11 cellular contexts compared by ENCODE assay signal in genomic region chr4:155582971-155583437, GRCh38.
DNase-seq lines count a peak whose midpoint lies in the region; ATAC-seq and TF ChIP-seq lines count a peak whose summit lies in the region.
"Had no signal": no experiment of that assay in that cellular context is flagged by ENCODE, and none has a peak within 500 bp of the region (broad histone marks: within the 10 kb centered on the region; RNA-seq: fewer than 3 reads in every experiment).

No MANE protein-coding gene starts in this region.

- no peak for TF ChIP-seq CTCF in CD8-positive, alpha-beta T cell (IDR thresholded peaks at IDR 0.05)
- no peak for TF ChIP-seq CTCF in HFF-Myc (IDR thresholded peaks at IDR 0.05; ENCODE audit: low read depth, low read length, missing control alignments)
- no peak for TF ChIP-seq CTCF in VCaP (conservative IDR thresholded peaks at IDR 0.05)
- TF ChIP-seq CTCF in OCI-LY7 (conservative IDR thresholded peaks at IDR 0.05; ENCODE audit: low read length), result no peak

- ATAC-seq in CD8-positive, alpha-beta T cell, result peak; percentile 80
- ATAC-seq in HG03108 (IDR thresholded peaks at IDR 0.05; ENCODE audit: unreplicated experiment), result no peak
- no peak for ATAC-seq in GM18858 (IDR thresholded peaks at IDR 0.05; ENCODE audit: unreplicated experiment)

- intact Hi-C loops in CD8-positive, alpha-beta T cell (cut with DNase I, micrococcal nuclease), result no loop called here
- intact Hi-C loops in OCI-LY7 (cut with micrococcal nuclease; ENCODE audit: unreplicated experiment), result no loop called here

- H3K9me2 ChIP-seq in OCI-LY7 (ENCODE audit: insufficient read depth, low read length), result no peaks in the 10 kb centered on the region

- no peaks in the 10 kb centered on the region for H3K4me1 ChIP-seq in CD8-positive, alpha-beta T cell (ENCODE audit: insufficient read depth, low read length)
- H3K4me1 ChIP-seq in OCI-LY7 (ENCODE audit: insufficient read depth, low read length, poor library complexity, severe bottlenecking), result no peaks in the 10 kb centered on the region

- no peaks in the 10 kb centered on the region for H3K79me2 ChIP-seq in OCI-LY7 (ENCODE audit: insufficient read depth, low read depth, low read length)

- H3K27ac ChIP-seq in CD8-positive, alpha-beta T cell (ENCODE audit: low read depth, low read length), result no peak overlapping the region
- peak overlapping the region; percentile 13; the same call in 1 of the 2 replicates for H3K27ac ChIP-seq in VCaP
- H3K27ac ChIP-seq in OCI-LY7 (ENCODE audit: low read depth, low read length, poor library complexity, severe bottlenecking), result no peak overlapping the region
- H3K27ac ChIP-seq: PC-9 had no signal

- peak overlapping the region; percentile 20 for H3K4me3 Mint-ChIP-seq in CD8-positive, alpha-beta T cell

- H3K4me2 ChIP-seq in OCI-LY7 (ENCODE audit: low read length), result no peak overlapping the region
- H3K4me2 ChIP-seq: PC-9 had no signal

- H3K27me3 Mint-ChIP-seq in CD8-positive, alpha-beta T cell (ENCODE audit: low read depth), result no peaks in the 10 kb centered on the region

- no peak overlapping the region for H2AFZ ChIP-seq in OCI-LY7 (ENCODE audit: low read length)
- H2AFZ ChIP-seq: PC-9 had no signal

- H3K36me3 ChIP-seq in CD8-positive, alpha-beta T cell (ENCODE audit: insufficient read depth, low read length), result no peaks in the 10 kb centered on the region
- H3K36me3 ChIP-seq in OCI-LY7 (ENCODE audit: insufficient read depth, low read length), result no peaks in the 10 kb centered on the region

- peak overlapping the region; percentile 55 for H3K27ac Mint-ChIP-seq in CD8-positive, alpha-beta T cell

- CTCF ChIA-PET in CD8-positive, alpha-beta T cell (lab: Charles Lee), result interaction anchor here (0.5 kb wide), 1 partner anchor 504 kb away, joined by 3 read pairs; no protein-coding TSS in a partner anchor
- CTCF ChIA-PET in OCI-LY7 (lab: Charles Lee; ENCODE audit: unreplicated experiment), result no interaction called here

- no TSS peak for BruUV-seq in OCI-LY7 (replicated peaks; lab: Mats Ljungman, UMichigan)

- no peak for DNase-seq in CD8-positive, alpha-beta T cell
- peak; percentile 20 for DNase-seq in HFF-Myc (ENCODE audit: extremely low read depth, low read depth)
- DNase-seq in kidney tubule cell (ENCODE audit: low spot score), result peak; percentile 53
- no peak for DNase-seq in OCI-LY7 (ENCODE audit: low spot score)
- no peak for DNase-seq in epidermal melanocyte (ENCODE audit: insufficient read length, low spot score)
- DNase-seq: activated naive CD4-positive, alpha-beta T cell treated with Interleukin-2 at 50 U/mL for 16 hours; islet precursor cell; PC-9 had no signal

- no peaks in the 10 kb centered on the region for H4K20me1 ChIP-seq in OCI-LY7 (ENCODE audit: insufficient read depth, low read length)

- H3K27me3 ChIP-seq in CD8-positive, alpha-beta T cell (ENCODE audit: insufficient read depth, low read length), result no peaks in the 10 kb centered on the region

- no peaks in the 10 kb centered on the region for H3K9me3 ChIP-seq in CD8-positive, alpha-beta T cell (ENCODE audit: low read length)
- no peaks in the 10 kb centered on the region for H3K9me3 ChIP-seq in OCI-LY7 (ENCODE audit: low read length)

- H3K9me3 Mint-ChIP-seq in CD8-positive, alpha-beta T cell, result no peaks in the 10 kb centered on the region

- peaks cover 10% of the 10 kb centered on the region for H3K4me1 Mint-ChIP-seq in CD8-positive, alpha-beta T cell (ENCODE audit: low read depth)

- POLR2A ChIA-PET in CD8-positive, alpha-beta T cell (lab: Charles Lee), result no interaction called here
- POLR2A ChIA-PET in OCI-LY7 (lab: Charles Lee), result no interaction called here

- H3K36me3 Mint-ChIP-seq in CD8-positive, alpha-beta T cell, result no peaks in the 10 kb centered on the region

- no peak overlapping the region for H3K4me3 ChIP-seq in CD8-positive, alpha-beta T cell (ENCODE audit: low read depth, low read length)
- H3K4me3 ChIP-seq in HFF-Myc (replicated peaks; ENCODE audit: low read depth, low read length) (no peak overlapping the region), OCI-LY7 (ENCODE audit: low read depth, low read length, poor library complexity, severe bottlenecking) (no peak overlapping the region)
- H3K4me3 ChIP-seq: PC-9 had no signal

Comparison
In these comparisons a context has a peak if more than half of its experiments do, and no peak if none do; other contexts are left out.
1. DNase-seq: peak in HFF-Myc (single experiment) and kidney tubule cell (single experiment); none in CD8-positive, alpha-beta T cell (0 of 7), OCI-LY7 (single experiment) and epidermal melanocyte (single experiment).